23 cellular contexts compared by ENCODE assay signal in genomic region chr17:43464046-43464445, GRCh38.
"Had no signal": no experiment of that assay in that cellular context is flagged by ENCODE, and none has a peak within 500 bp of the region (broad histone marks: within the 10 kb centered on the region; RNA-seq: fewer than 3 reads in every experiment).

No MANE protein-coding gene starts in this region.

- H3K9me3 ChIP-seq: MG63, SJCRH30 had no signal

- H3K4me3 ChIP-seq: MG63, SJCRH30 had no signal

- H3K36me3 ChIP-seq: MG63, SJCRH30 had no signal

- ATAC-seq: Panc1, PC-3, SK-N-SH treated with all-trans-retinoic acid at 6 μM for 48 hours had no signal

- DNase-seq: Karpas-422, KG1, MG63, NCI-H1092, NCI-H1105 treated with DMSO at 0.1 percent for 48 hours, NCI-H1417 treated with DMSO at 0.1 percent for 48 hours, NCI-H146, NCI-H1694 treated with DMSO at 0.1 percent for 48 hours, NCI-H1930, NCI-H2081, NCI-H2107, NCI-H2227 treated with DMSO at 0.1 percent for 48 hours, NCI-H510A, NCI-H524 treated with DMSO at 0.1 percent for 48 hours, NCI-H69, NCI-H774, PC-3, SHP77 treated with DMSO at 0.1 percent for 48 hours, SJCRH30 had no signal

- H3K27me3 ChIP-seq: MG63, SJCRH30 had no signal

- FAIRE-seq: HTR-8/SVneo had no signal

- H3K27ac ChIP-seq: HL-60, SJCRH30 had no signal
